ENCODE assay signal across 8 cellular contexts in the genomic region with DNA sequence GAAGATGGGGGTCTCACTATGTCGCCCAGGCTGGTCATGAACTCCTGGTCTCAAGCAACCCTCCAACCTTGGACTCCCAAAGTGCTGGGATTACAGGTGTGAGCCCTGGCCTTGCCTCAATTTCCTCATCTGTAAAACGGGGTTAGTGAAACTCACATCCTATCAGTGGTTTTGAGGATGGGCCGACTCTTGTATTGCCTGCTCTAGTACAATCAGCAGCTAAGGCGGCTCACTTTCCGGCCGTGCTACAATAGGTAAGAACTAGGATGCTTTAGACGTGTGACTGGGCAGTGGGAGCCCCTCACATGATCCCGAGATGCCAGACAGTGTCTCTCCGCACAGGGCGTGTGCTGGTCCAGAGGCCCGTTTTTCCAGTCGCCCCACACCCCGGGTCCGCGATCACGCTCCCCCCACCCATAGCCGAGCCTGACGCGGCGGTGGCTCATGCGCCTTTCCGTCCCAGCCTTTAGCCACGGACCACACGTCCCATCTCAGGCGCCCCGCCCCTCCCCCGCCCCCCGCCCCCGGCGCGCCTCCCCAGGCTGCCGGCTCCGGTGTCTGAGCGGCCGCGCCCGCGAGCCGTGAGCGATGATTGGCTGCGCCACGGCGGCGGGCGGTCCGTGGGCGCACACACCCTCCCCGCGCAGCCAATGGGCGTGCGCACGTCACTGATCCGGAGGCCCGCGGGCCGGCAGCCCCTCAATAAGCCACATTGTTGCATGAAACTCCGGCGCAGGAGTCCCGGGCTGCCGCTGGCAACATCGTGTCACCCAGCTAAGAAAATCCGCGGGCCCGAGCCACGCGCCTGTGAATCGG. TPM values are rescaled to one million over a fixed set of nuclear protein-coding genes. Genes with fewer than 3 reads are reported as not detected.
DNase-seq lines count a peak whose midpoint lies in the region; ATAC-seq and TF ChIP-seq lines count a peak whose summit lies in the region.

A gene (plus strand): TSS at position 710 of the 816 bp plus-strand sequence. CDS start 454 bp downstream, outside the sequence.

- no peaks in the 10 kb centered on the region; the same call in 1 of the 2 replicates for H3K36me3 ChIP-seq in Panc1 (ENCODE audit: control insufficient read depth, insufficient read depth, low read length)
- H3K36me3 ChIP-seq in esophagus squamous epithelium = no peaks in the 10 kb centered on the region

- in situ Hi-C loops in Caki2 (cut with HindIII; ENCODE audit: low pct_unique_long_range_greater_than_20kb, low sequenced_read_pairs) (no loop called here), Panc1 (cut with HindIII; ENCODE audit: low pct_unique_long_range_greater_than_20kb, low sequenced_read_pairs) (no loop called here)

- no peaks in the 10 kb centered on the region for H3K9me3 ChIP-seq in Panc1 (ENCODE audit: control insufficient read depth, insufficient read depth, low read depth, low read length)
- H3K9me3 ChIP-seq in esophagus squamous epithelium = no peaks in the 10 kb centered on the region

- peak within 1 kb of the TSS; percentile 96 for H3K4me3 Mint-ChIP-seq in activated T-cell treated with anti-CD3 and anti-CD28 coated beads, Interleukin-2, amount 50 U/mL, for 24 hours
- peak within 1 kb of the TSS; percentile 87 to 98 (median 95) for H3K4me3 Mint-ChIP-seq in naive B cell
- H3K4me3 Mint-ChIP-seq in stimulated activated naive B cell treated with anti-CD40 and anti-IgM and Interleukin-4, amounts not matched to agents 10 μg/mL and 1 μg/mL and 100 μg/mL, for 72 hours = peak within 1 kb of the TSS; percentile 91 to 94

- BruUV-seq in Panc1 (replicated peaks; lab: Mats Ljungman, UMichigan) = no TSS peak

- peak; percentile 79 for ATAC-seq in GM19467 (IDR thresholded peaks at IDR 0.05; ENCODE audit: unreplicated experiment)
- ATAC-seq in Panc1 = peak; percentile 91
- ATAC-seq in naive B cell (ENCODE audit: low read depth in 2 of 2) = peak; percentile 82
- peak; percentile 81 to 87 for ATAC-seq in stimulated activated naive B cell treated with anti-CD40 and anti-IgM and Interleukin-4, amounts not matched to agents 10 μg/mL and 1 μg/mL and 100 μg/mL, for 72 hours (replicated peaks)

- peaks cover 8% of the 10 kb centered on the region for H3K27me3 ChIP-seq in Panc1 (ENCODE audit: control insufficient read depth, insufficient read depth, low read length)
- peaks cover 0 to 18% (median 0%) of the 10 kb centered on the region in 4 donors for H3K27me3 ChIP-seq in esophagus squamous epithelium

- peak in 2 of 4 donors; percentile 72 for TF ChIP-seq POLR2A in esophagus squamous epithelium (IDR thresholded peaks at IDR 0.05)

- H3K27ac Mint-ChIP-seq in activated T-cell treated with anti-CD3 and anti-CD28 coated beads, Interleukin-2, amount 50 U/mL, for 24 hours = peak within 1 kb of the TSS; percentile 97
- peak within 1 kb of the TSS; percentile 80 to 98 (median 96) for H3K27ac Mint-ChIP-seq in naive B cell
- H3K27ac Mint-ChIP-seq in stimulated activated naive B cell treated with anti-CD40 and anti-IgM and Interleukin-4, amounts not matched to agents 10 μg/mL and 1 μg/mL and 100 μg/mL, for 72 hours = peak within 1 kb of the TSS; percentile 95

- H3K36me3 Mint-ChIP-seq in activated T-cell treated with anti-CD3 and anti-CD28 coated beads, Interleukin-2, amount 50 U/mL, for 24 hours (ENCODE audit: low read depth) = peaks cover 34% of the 10 kb centered on the region
- no peaks in the 10 kb centered on the region for H3K36me3 Mint-ChIP-seq in naive B cell
- peaks cover 9 to 18% of the 10 kb centered on the region in 2 donors for H3K36me3 Mint-ChIP-seq in stimulated activated naive B cell treated with anti-CD40 and anti-IgM and Interleukin-4, amounts not matched to agents 10 μg/mL and 1 μg/mL and 100 μg/mL, for 72 hours

- H3K9me3 Mint-ChIP-seq in activated T-cell treated with anti-CD3 and anti-CD28 coated beads, Interleukin-2, amount 50 U/mL, for 24 hours = no peaks in the 10 kb centered on the region
- no peaks in the 10 kb centered on the region for H3K9me3 Mint-ChIP-seq in naive B cell
- H3K9me3 Mint-ChIP-seq in stimulated activated naive B cell treated with anti-CD40 and anti-IgM and Interleukin-4, amounts not matched to agents 10 μg/mL and 1 μg/mL and 100 μg/mL, for 72 hours = no peaks in the 10 kb centered on the region

- H3K4me3 ChIP-seq in Panc1 (ENCODE audit: low read depth in 2 of 2, low read length in 2 of 2) (peak within 1 kb of the TSS; percentile 46 to 67), esophagus squamous epithelium (peak within 1 kb of the TSS; percentile 51 to 81 (median 65))

- intact Hi-C loops in Panc1 (cut with micrococcal nuclease; ENCODE audit: unreplicated experiment) (no loop called here), esophagus squamous epithelium (cut with DNase I) (no loop called here)

- TF ChIP-seq CTCF in Panc1 (IDR thresholded peaks at IDR 0.05) = no peak
- no peak for TF ChIP-seq CTCF in esophagus squamous epithelium (IDR thresholded peaks at IDR 0.05)

- CTCF ChIA-PET in Panc1 (lab: Charles Lee) = no interaction called here

- 49 to 100% methylated on average over 1 to 7 of the region's 67 CpGs for WGBS in esophagus squamous epithelium, 2 donors

- peaks cover 48% of the 10 kb centered on the region for H3K4me1 Mint-ChIP-seq in activated T-cell treated with anti-CD3 and anti-CD28 coated beads, Interleukin-2, amount 50 U/mL, for 24 hours (ENCODE audit: low read depth)
- peaks cover 31 to 53% (median 48%) of the 10 kb centered on the region in 3 donors for H3K4me1 Mint-ChIP-seq in naive B cell
- peaks cover 33 to 45% of the 10 kb centered on the region in 2 donors for H3K4me1 Mint-ChIP-seq in stimulated activated naive B cell treated with anti-CD40 and anti-IgM and Interleukin-4, amounts not matched to agents 10 μg/mL and 1 μg/mL and 100 μg/mL, for 72 hours

- POLR2A ChIA-PET in Panc1 (lab: Charles Lee) = no interaction called here

- DNase-seq in Caki2 (ENCODE audit: low read depth) = peak; percentile 92
- DNase-seq in HPDE6-E6E7 (ENCODE audit: extremely low spot score) = peak; percentile 94
- no peak for DNase-seq in Panc1 (ENCODE audit: low read depth, low spot score)
- peak; percentile 88 for DNase-seq in activated T-cell treated with anti-CD3 and anti-CD28 coated beads, Interleukin-2, amount 50 U/mL, for 24 hours
- no peak for DNase-seq in esophagus squamous epithelium (lab: John Stamatoyannopoulos, UW)
- DNase-seq in naive B cell = peak; percentile 85
- peak; percentile 79 for DNase-seq in stimulated activated naive B cell treated with anti-CD40 and anti-IgM and Interleukin-4, amounts not matched to agents 10 μg/mL and 1 μg/mL and 100 μg/mL, for 72 hours

- H3K27me3 Mint-ChIP-seq in activated T-cell treated with anti-CD3 and anti-CD28 coated beads, Interleukin-2, amount 50 U/mL, for 24 hours = no peaks in the 10 kb centered on the region
- no peaks in the 10 kb centered on the region for H3K27me3 Mint-ChIP-seq in naive B cell
- no peaks in the 10 kb centered on the region for H3K27me3 Mint-ChIP-seq in stimulated activated naive B cell treated with anti-CD40 and anti-IgM and Interleukin-4, amounts not matched to agents 10 μg/mL and 1 μg/mL and 100 μg/mL, for 72 hours

- H3K4me1 ChIP-seq in Panc1 (ENCODE audit: control insufficient read depth, insufficient read depth, low read length) (no peaks in the 10 kb centered on the region), esophagus squamous epithelium (peaks cover 3 to 42% (median 16%) of the 10 kb centered on the region in 3 donors)

- no peak within 1 kb of the TSS for H3K27ac ChIP-seq in Panc1 (ENCODE audit: low read length)
- peak within 1 kb of the TSS; percentile 74 to 88 (median 78) for H3K27ac ChIP-seq in esophagus squamous epithelium

RNA-seq across cellular contexts. Expression of the gene that starts here (rescaled TPM):
- 37.4 and 45.6 TPM in 2 replicates for total RNA-seq in Caki2 (2014; rRNA removed; shearing (Covaris generic); ENCODE audit: low replicate concordance)
- 1.7 TPM for total RNA-seq in Panc1 (2021; ENCODE audit: unreplicated experiment)
- polyA plus RNA-seq in Panc1 (2012; ENCODE audit: insufficient read length) = 3.2 TPM
- 10 to 100 TPM; 11.2 to 45.4 (median 25.1) TPM for total RNA-seq in esophagus squamous epithelium
- polyA plus RNA-seq in naive B cell (ENCODE audit: low read depth in 6 of 6) = 1 to 10 TPM; 3.1 to 8.3 (median 6.1) TPM

Comparison
In these comparisons a context has a peak if more than half of its experiments do, and no peak if none do; other contexts are left out.
1. DNase-seq: peak in Caki2 (single experiment), HPDE6-E6E7 (single experiment), activated T-cell treated with anti-CD3 and anti-CD28 coated beads, Interleukin-2, amount 50 U/mL, for 24 hours (single experiment), naive B cell (single experiment) and stimulated activated naive B cell treated with anti-CD40 and anti-IgM and Interleukin-4, amounts not matched to agents 10 μg/mL and 1 μg/mL and 100 μg/mL, for 72 hours (single experiment); none in Panc1 (single experiment) and esophagus squamous epithelium (single experiment).
2. Peak in every context shown above with its lines, with median percentiles within 50 percentile points of each other: ATAC-seq, H3K27ac Mint-ChIP-seq and H3K4me3 Mint-ChIP-seq.